Comparison of ENCODE assay signal across 8 cellular contexts in genomic region chr6:2196079-2196679, GRCh38. TPM values are rescaled to one million over a fixed set of nuclear protein-coding genes. Genes with fewer than 3 reads are reported as not detected.
A peak's percentile ranks its signal among the peaks of the same experiment; 100 is the strongest.
DNase-seq lines count a peak whose midpoint lies in the region; ATAC-seq and TF ChIP-seq lines count a peak whose summit lies in the region.

No MANE protein-coding gene starts in this region.

- CTCF ChIA-PET in T-cell (lab: Charles Lee), result interaction anchor here in 1 of 2 donors (0.8 kb wide), 1 partner anchor 599 kb away, joined by 3 read pairs; no protein-coding TSS in a partner anchor

- H3K27me3 Mint-ChIP-seq in T-cell, result no peaks in the 10 kb centered on the region
- H3K27me3 Mint-ChIP-seq in naive thymus-derived CD8-positive, alpha-beta T cell, result no peaks in the 10 kb centered on the region

- no peaks in the 10 kb centered on the region for H3K9me3 Mint-ChIP-seq in T-cell
- no peaks in the 10 kb centered on the region for H3K9me3 Mint-ChIP-seq in naive thymus-derived CD8-positive, alpha-beta T cell

- TF ChIP-seq CTCF in C4-2B (conservative IDR thresholded peaks at IDR 0.05) (peak; percentile 87), GM13977 (IDR thresholded peaks at IDR 0.05; ENCODE audit: extremely low read depth, insufficient read depth, missing control alignments) (peak; percentile 77)

- peak; percentile 40 for DNase-seq in GM13977 (ENCODE audit: low spot score)
- DNase-seq in NCI-H1105 treated with DMSO at 0.1 percent for 48 hours (lab: John Stamatoyannopoulos, UW), result peak; percentile 80
- DNase-seq in T-cell, result peak in 17 of 34 experiments; percentile 1 to 39 (median 17)
- peak in 6 of 10 donors; percentile 18 to 52 (median 34) for DNase-seq in naive thymus-derived CD8-positive, alpha-beta T cell

- in situ Hi-C loops in GM13977 (cut with MboI; ENCODE audit: low pct_unique_long_range_greater_than_20kb, low sequenced_read_pairs, unreplicated experiment), result no loop called here

- POLR2A ChIA-PET in T-cell (lab: Charles Lee), result no interaction called here
- POLR2A ChIA-PET in naive thymus-derived CD8-positive, alpha-beta T cell (lab: Charles Lee), result no interaction called here

- H3K4me3 Mint-ChIP-seq in T-cell, result no peak overlapping the region
- H3K4me3 Mint-ChIP-seq in naive thymus-derived CD8-positive, alpha-beta T cell, result no peak overlapping the region

- peaks cover 3% of the 10 kb centered on the region for H3K36me3 Mint-ChIP-seq in T-cell
- H3K36me3 Mint-ChIP-seq in naive thymus-derived CD8-positive, alpha-beta T cell, result peaks cover 0 to 3% (median 0%) of the 10 kb centered on the region in 3 donors

- H3K4me1 Mint-ChIP-seq in T-cell, result peaks cover 0 to 3% (median 2%) of the 10 kb centered on the region in 3 donors
- H3K4me1 Mint-ChIP-seq in naive thymus-derived CD8-positive, alpha-beta T cell, result peaks cover 0 to 6% (median 4%) of the 10 kb centered on the region in 4 donors

- no peak overlapping the region for H3K27ac ChIP-seq in C4-2B

- peak; percentile 53 to 59 (median 56) for ATAC-seq in T-cell (replicated peaks in 1 of 4)
- peak; percentile 81 for ATAC-seq in esophagus mucosa
- ATAC-seq in naive thymus-derived CD8-positive, alpha-beta T cell, result peak; percentile 56 to 66
- ATAC-seq in HG02884 (IDR thresholded peaks at IDR 0.05; ENCODE audit: unreplicated experiment), result no peak
- no peak for ATAC-seq in HG03342 (IDR thresholded peaks at IDR 0.05; ENCODE audit: unreplicated experiment)

- no peak overlapping the region for H3K27ac Mint-ChIP-seq in T-cell
- no peak overlapping the region for H3K27ac Mint-ChIP-seq in naive thymus-derived CD8-positive, alpha-beta T cell

RNA-seq across cellular contexts. Expression of gene GMDS, which starts 49.2 kb away (rescaled TPM):
- total RNA-seq in T-cell, result 10 to 100 TPM; 12.9 to 21.5 (median 14.6) TPM
- total RNA-seq in esophagus mucosa, result 43.8 TPM
- total RNA-seq in naive thymus-derived CD8-positive, alpha-beta T cell, result 10 to 100 TPM; 11.4 to 12.8 TPM
- polyA plus RNA-seq in naive thymus-derived CD8-positive, alpha-beta T cell, result 10 to 100 TPM; 22.3 to 25.0 (median 24.1) TPM

Comparison
In these comparisons a context has a peak if more than half of its experiments do, and no peak if none do; other contexts are left out.
1. ATAC-seq: peak in T-cell (4 of 4), esophagus mucosa (single experiment) and naive thymus-derived CD8-positive, alpha-beta T cell (2 of 2); none in HG02884 (single experiment) and HG03342 (single experiment).